In the genomic region with DNA sequence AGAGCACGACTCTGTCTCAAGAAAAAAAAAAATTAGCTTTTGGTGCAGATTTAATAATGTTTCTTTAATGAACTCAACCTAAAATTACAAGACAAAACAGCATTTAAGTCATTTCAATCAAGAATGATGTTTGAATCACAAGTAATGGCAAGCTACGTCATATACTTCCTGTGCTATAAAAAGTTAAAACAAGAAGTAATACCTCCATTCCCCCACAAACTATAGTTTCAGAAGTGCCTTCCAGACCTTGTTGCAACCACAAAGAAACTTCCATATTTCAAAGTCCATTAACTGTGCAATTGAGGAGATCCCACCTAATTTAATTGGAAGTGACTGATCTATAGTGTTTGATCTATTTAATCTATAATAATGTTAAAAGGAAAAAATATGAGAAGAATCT, we compare ENCODE assay signal across 11 cellular contexts. TPM values are rescaled to one million over a fixed set of nuclear protein-coding genes. Genes with fewer than 3 reads are reported as not detected.
DNase-seq lines count a peak whose midpoint lies in the region; ATAC-seq and TF ChIP-seq lines count a peak whose summit lies in the region.
"Had no signal": no experiment of that assay in that cellular context is flagged by ENCODE, and none has a peak within 500 bp of the region (broad histone marks: within the 10 kb centered on the region; RNA-seq: fewer than 3 reads in every experiment).

No MANE protein-coding gene starts in this region.

- no peaks in the 10 kb centered on the region for H3K9me3 Mint-ChIP-seq in activated naive CD8-positive, alpha-beta T cell treated with anti-CD3 and anti-CD28 coated beads for 36 hours
- no peaks in the 10 kb centered on the region for H3K9me3 Mint-ChIP-seq in endothelial cell (ENCODE audit: unreplicated experiment)

- peaks cover 43% of the 10 kb centered on the region for H3K4me1 Mint-ChIP-seq in activated naive CD8-positive, alpha-beta T cell treated with anti-CD3 and anti-CD28 coated beads for 36 hours
- H3K4me1 Mint-ChIP-seq in endothelial cell (ENCODE audit: unreplicated experiment) = peaks cover 11% of the 10 kb centered on the region

- H3K27ac ChIP-seq in left ventricle myocardium inferior (replicated peaks) = no peak overlapping the region
- H3K27ac ChIP-seq: tibial nerve had no signal

- H3K27me3 Mint-ChIP-seq in activated naive CD8-positive, alpha-beta T cell treated with anti-CD3 and anti-CD28 coated beads for 36 hours = no peaks in the 10 kb centered on the region
- H3K27me3 Mint-ChIP-seq in endothelial cell (ENCODE audit: unreplicated experiment) = no peaks in the 10 kb centered on the region

- peak; percentile 74 for ATAC-seq in GM21390 (IDR thresholded peaks at IDR 0.05; ENCODE audit: unreplicated experiment)
- ATAC-seq in HG03469 (IDR thresholded peaks at IDR 0.05; ENCODE audit: unreplicated experiment) = peak; percentile 79

- H3K4me3 ChIP-seq in GM06990 (replicated peaks; ENCODE audit: low read depth, low read length) (no peak overlapping the region), left ventricle myocardium inferior (no peak overlapping the region)
- H3K4me3 ChIP-seq: tibial nerve had no signal

- peaks cover 26% of the 10 kb centered on the region for H3K36me3 Mint-ChIP-seq in activated naive CD8-positive, alpha-beta T cell treated with anti-CD3 and anti-CD28 coated beads for 36 hours
- no peaks in the 10 kb centered on the region for H3K36me3 Mint-ChIP-seq in endothelial cell (ENCODE audit: low read depth, unreplicated experiment)

- DNase-seq in GM06990 (ENCODE audit: extremely low read depth, insufficient read length) (peak; percentile 32), left ventricle myocardium inferior (no peak), SW480 (ENCODE audit: low spot score) (no peak), endothelial cell (ENCODE audit: low spot score) (no peak), NCI-H2171 treated with DMSO at 0.1 percent for 48 hours (lab: John Stamatoyannopoulos, UW) (no peak)
- DNase-seq in activated naive CD8-positive, alpha-beta T cell treated with anti-CD3 and anti-CD28 coated beads for 36 hours = no peak
- DNase-seq: NCI-H1694; stimulated activated CD4-positive, alpha-beta T cell treated with anti-CD3 and anti-CD28 coated beads, Interleukin-1b, Interleukin-23, amount 100 ng/mL, for 48 hours had no signal

- H3K36me3 ChIP-seq in GM06990 (ENCODE audit: control insufficient read depth, insufficient read depth, low read length) = peaks cover 2% of the 10 kb centered on the region; the same call in 1 of the 2 replicates
- no peaks in the 10 kb centered on the region for H3K36me3 ChIP-seq in left ventricle myocardium inferior

- H3K27me3 ChIP-seq in GM06990 (replicated peaks; ENCODE audit: control insufficient read depth, insufficient read depth, low read length) (no peaks in the 10 kb centered on the region), left ventricle myocardium inferior (ENCODE audit: low read depth) (no peaks in the 10 kb centered on the region)
- H3K27me3 ChIP-seq: tibial nerve had no signal

- peak overlapping the region; percentile 68 for H3K27ac Mint-ChIP-seq in activated naive CD8-positive, alpha-beta T cell treated with anti-CD3 and anti-CD28 coated beads for 36 hours
- no peak overlapping the region for H3K27ac Mint-ChIP-seq in endothelial cell (ENCODE audit: unreplicated experiment)

- no peaks in the 10 kb centered on the region for H3K9me3 ChIP-seq in left ventricle myocardium inferior (replicated peaks)
- H3K9me3 ChIP-seq: tibial nerve had no signal

- peaks cover 33% of the 10 kb centered on the region for H3K4me1 ChIP-seq in left ventricle myocardium inferior

- TF ChIP-seq CTCF in GM06990 (IDR thresholded peaks at IDR 0.05; ENCODE audit: insufficient read depth, low read length, poor library complexity, severe bottlenecking) (no peak), left ventricle myocardium inferior (IDR thresholded peaks at IDR 0.05; ENCODE audit: borderline replicate concordance) (no peak), endothelial cell (IDR thresholded peaks at IDR 0.05; ENCODE audit: unreplicated experiment) (no peak)

- no peak overlapping the region for H3K4me3 Mint-ChIP-seq in activated naive CD8-positive, alpha-beta T cell treated with anti-CD3 and anti-CD28 coated beads for 36 hours
- no peak overlapping the region for H3K4me3 Mint-ChIP-seq in endothelial cell (ENCODE audit: unreplicated experiment)

- intact Hi-C loops in left ventricle myocardium inferior (cut with micrococcal nuclease) = no loop called here

RNA-seq across cellular contexts. Expression of gene NRDC, which starts 15.1 kb away (rescaled TPM):
- total RNA-seq in activated naive CD8-positive, alpha-beta T cell treated with anti-CD3 and anti-CD28 coated beads for 36 hours = 100 to 1,000 TPM; 116 to 118 TPM
- total RNA-seq in left ventricle myocardium inferior (130 TPM), endothelial cell (ENCODE audit: unreplicated experiment) (135 TPM)
